ENCODE assay signal across 8 cellular contexts in the genomic region with DNA sequence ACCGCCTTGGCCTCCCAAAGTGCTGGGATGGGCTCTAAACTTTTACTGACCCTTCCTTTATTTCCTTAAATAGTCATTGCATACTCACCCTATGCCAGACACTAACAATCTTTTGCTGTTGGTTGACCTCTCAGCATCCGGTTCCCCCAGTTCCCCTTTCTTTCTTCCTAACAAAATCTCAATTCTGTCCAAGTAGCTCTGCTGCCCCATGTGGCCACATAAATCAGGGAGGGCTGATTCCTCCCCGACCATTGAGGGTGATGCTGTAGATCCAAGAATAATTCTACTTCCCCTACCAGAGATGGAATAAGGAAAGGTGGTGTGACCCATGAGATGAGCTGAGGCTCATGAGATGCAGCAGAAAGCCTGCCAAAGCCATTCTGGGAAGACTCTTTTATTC.
DNase-seq lines count a peak whose midpoint lies in the region; ATAC-seq and TF ChIP-seq lines count a peak whose summit lies in the region.

No MANE protein-coding gene starts in this region.

- no peaks in the 10 kb centered on the region for H3F3A ChIP-seq in PC-3 (ENCODE audit: low read length, unreplicated experiment)

- TF ChIP-seq EP300 in esophagus muscularis mucosa (IDR thresholded peaks at IDR 0.05): no peak

- WGBS in esophagus muscularis mucosa: 82% methylated on average over 3 of the region's 3 CpGs

- DNase-seq in BE2C: no peak
- DNase-seq in HCT116 (ENCODE audit: low read depth, low spot score): no peak
- peak; percentile 13 for DNase-seq in PC-3
- peak; percentile 70 for DNase-seq in esophagus muscularis mucosa (ENCODE audit: extremely low spot score)
- no peak for DNase-seq in NCI-H82 treated with DMSO at 0.1 percent for 48 hours (lab: John Stamatoyannopoulos, UW; ENCODE audit: unreplicated experiment)
- no peak for DNase-seq in SJCRH30

- intact Hi-C loops in HCT116 (cut with micrococcal nuclease) (no loop called here), PC-3 (cut with micrococcal nuclease) (no loop called here), esophagus muscularis mucosa (cut with DNase I) (no loop called here)

- H3K4me2 ChIP-seq in HCT116 (ENCODE audit: low read length): no peak overlapping the region
- no peak overlapping the region for H3K4me2 ChIP-seq in PC-3 (ENCODE audit: low read length)

- H4K20me1 ChIP-seq in HCT116 (ENCODE audit: insufficient read depth): no peaks in the 10 kb centered on the region
- no peaks in the 10 kb centered on the region for H4K20me1 ChIP-seq in PC-3 (ENCODE audit: low read length)

- ATAC-seq in HCT116 (peak; percentile 65; the same call in 1 of the 2 replicates), PC-3 (no peak), HG02798 (IDR thresholded peaks at IDR 0.05; ENCODE audit: poor library complexity, unreplicated experiment) (no peak), GM21619 (IDR thresholded peaks at IDR 0.05; ENCODE audit: unreplicated experiment) (no peak)

- BruUV-seq in HCT116 (replicated peaks; lab: Mats Ljungman, UMichigan): no TSS peak
- BruUV-seq in PC-3 (replicated peaks; lab: Mats Ljungman, UMichigan): no TSS peak

- RAD21 ChIA-PET in HCT116 (lab: Charles Lee; ENCODE audit: low non-redundant PET in 1 of 2, low total read pairs in 2 of 2, uncharacterized antibody in 2 of 2, unreplicated experiment in 2 of 2): no interaction called here

- H3K4me3 ChIP-seq in BE2C (ENCODE audit: low read depth, low read length): no peak overlapping the region
- no peak overlapping the region for H3K4me3 ChIP-seq in HCT116 (replicated peaks in 1 of 2; ENCODE audit: low read depth in 1 of 2, low read length in 2 of 2)
- no peak overlapping the region for H3K4me3 ChIP-seq in PC-3 (ENCODE audit: low read length)
- H3K4me3 ChIP-seq in esophagus muscularis mucosa: no peak overlapping the region
- no peak overlapping the region for H3K4me3 ChIP-seq in SJCRH30

- no peak overlapping the region for H3K27ac ChIP-seq in HCT116 (ENCODE audit: low read depth, low read length)
- no peak overlapping the region for H3K27ac ChIP-seq in PC-3 (ENCODE audit: low read length)
- H3K27ac ChIP-seq in esophagus muscularis mucosa (replicated peaks in 1 of 4): no peak overlapping the region
- H3K27ac ChIP-seq in SJCRH30: no peak overlapping the region

- TF ChIP-seq RAD21 in HCT116 (IDR thresholded peaks at IDR 0.05; ENCODE audit: low read depth): peak; percentile 38; the same call in 1 of the 2 replicates

- H2AFZ ChIP-seq in HCT116 (ENCODE audit: low read depth, low read length, poor library complexity, severe bottlenecking) (no peak overlapping the region), PC-3 (ENCODE audit: low read length) (no peak overlapping the region)

- H3K27me3 ChIP-seq in BE2C: no peaks in the 10 kb centered on the region
- H3K27me3 ChIP-seq in HCT116 (ENCODE audit: insufficient read depth, low read length): peaks cover 9% of the 10 kb centered on the region; the same call in 1 of the 2 replicates
- H3K27me3 ChIP-seq in PC-3 (ENCODE audit: low read length): peaks cover 6% of the 10 kb centered on the region; the same call in 1 of the 2 replicates
- H3K27me3 ChIP-seq in esophagus muscularis mucosa: no peaks in the 10 kb centered on the region
- no peaks in the 10 kb centered on the region for H3K27me3 ChIP-seq in SJCRH30

- TF ChIP-seq POLR2A in HCT116 (IDR thresholded peaks at IDR 0.05; ENCODE audit: borderline replicate concordance, extremely low read depth, insufficient read depth, insufficient read length) (no peak), esophagus muscularis mucosa (IDR thresholded peaks at IDR 0.05; ENCODE audit: low read depth) (no peak)

- H3K9me3 ChIP-seq in BE2C: no peaks in the 10 kb centered on the region
- H3K9me3 ChIP-seq in HCT116 (ENCODE audit: control insufficient read depth in 1 of 2, insufficient read depth in 1 of 2, low read depth in 1 of 2, low read length in 2 of 2): no peaks in the 10 kb centered on the region
- no peaks in the 10 kb centered on the region for H3K9me3 ChIP-seq in PC-3 (ENCODE audit: low read length)
- no peaks in the 10 kb centered on the region for H3K9me3 ChIP-seq in esophagus muscularis mucosa
- no peaks in the 10 kb centered on the region for H3K9me3 ChIP-seq in SJCRH30 (replicated peaks)

- H3K9ac ChIP-seq in HCT116 (ENCODE audit: low read length) (no peak overlapping the region), PC-3 (ENCODE audit: low read length) (no peak overlapping the region)

- H3K9me2 ChIP-seq in HCT116 (ENCODE audit: insufficient read depth) (no peaks in the 10 kb centered on the region), PC-3 (replicated peaks; ENCODE audit: low read length) (no peaks in the 10 kb centered on the region)

- H3K36me3 ChIP-seq in BE2C: no peaks in the 10 kb centered on the region
- no peaks in the 10 kb centered on the region for H3K36me3 ChIP-seq in HCT116 (ENCODE audit: control insufficient read depth in 1 of 2, insufficient read depth in 2 of 2, low read length in 2 of 2)
- H3K36me3 ChIP-seq in PC-3 (ENCODE audit: low read depth, low read length): no peaks in the 10 kb centered on the region
- H3K36me3 ChIP-seq in esophagus muscularis mucosa: no peaks in the 10 kb centered on the region
- no peaks in the 10 kb centered on the region for H3K36me3 ChIP-seq in SJCRH30

- H3K79me2 ChIP-seq in HCT116 (ENCODE audit: insufficient read depth, low read length) (no peaks in the 10 kb centered on the region), PC-3 (ENCODE audit: low read length) (no peaks in the 10 kb centered on the region)

- CTCF ChIA-PET in HCT116 (lab: Charles Lee) (interaction anchor here (0.8 to 3.2 kb wide), 5 partner anchors 10 to 82 kb away, joined by 3 to 12 read pairs (median 6); no protein-coding TSS in a partner anchor), PC-3 (lab: Charles Lee) (no interaction called here)

- POLR2A ChIA-PET in HCT116 (lab: Charles Lee): no interaction called here
- POLR2A ChIA-PET in PC-3 (lab: Charles Lee; ENCODE audit: unreplicated experiment): no interaction called here

- H3K4me1 ChIP-seq in BE2C (peaks cover 8% of the 10 kb centered on the region), HCT116 (ENCODE audit: control insufficient read depth in 1 of 2, insufficient read depth in 2 of 2, low read length in 2 of 2) (peaks cover 4 to 8% of the 10 kb centered on the region in 2 experiments; a peak in 3 of 4 replicates), PC-3 (ENCODE audit: insufficient read depth, low read length) (peaks cover 8% of the 10 kb centered on the region; the same call in 1 of the 2 replicates), esophagus muscularis mucosa (peaks cover 0 to 27% (median 19%) of the 10 kb centered on the region in 4 donors), SJCRH30 (no peaks in the 10 kb centered on the region)

- TF ChIP-seq CTCF in BE2C (IDR thresholded peaks at IDR 0.05; ENCODE audit: low read depth, low read length) (peak; percentile 49), HCT116 (IDR thresholded peaks at IDR 0.05 in 2 of 3, conservative IDR thresholded peaks at IDR 0.05 in 1 of 3; ENCODE audit: borderline replicate concordance in 1 of 3, insufficient read depth in 1 of 3, low read depth in 2 of 3, low read length in 2 of 3) (peak; percentile 7 to 59 (median 58); a peak in 4 of 6 replicates), PC-3 (conservative IDR thresholded peaks at IDR 0.05; ENCODE audit: low read depth, low read length) (peak; percentile 48; the same call in 1 of the 2 replicates), esophagus muscularis mucosa (IDR thresholded peaks at IDR 0.05) (no peak)

TF ChIP-seq in HCT116, 20 proteins besides CTCF, POLR2A, EP300 and RAD21 (continues in another document):
- TF ChIP-seq EZH2 (IDR thresholded peaks at IDR 0.05) (no peak), EZH2phosphoT487 (IDR thresholded peaks at IDR 0.05; ENCODE audit: borderline replicate concordance) (no peak), SRF (IDR thresholded peaks at IDR 0.05; ENCODE audit: low read depth) (no peak), FOSL1 (IDR thresholded peaks at IDR 0.05; ENCODE audit: low read depth) (no peak), ZNF274 (IDR thresholded peaks at IDR 0.05; ENCODE audit: low read depth, low read length) (no peak), ATF3 (IDR thresholded peaks at IDR 0.05) (no peak), JUND (IDR thresholded peaks at IDR 0.05) (no peak), POLR2AphosphoS5 (IDR thresholded peaks at IDR 0.05; ENCODE audit: low read depth, low read length) (no peak)
- TF ChIP-seq, protein P1, sequence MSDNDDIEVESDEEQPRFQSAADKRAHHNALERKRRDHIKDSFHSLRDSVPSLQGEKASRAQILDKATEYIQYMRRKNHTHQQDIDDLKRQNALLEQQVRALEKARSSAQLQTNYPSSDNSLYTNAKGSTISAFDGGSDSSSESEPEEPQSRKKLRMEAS (IDR thresholded peaks at IDR 0.05): no peak
- TF ChIP-seq, protein P2, sequence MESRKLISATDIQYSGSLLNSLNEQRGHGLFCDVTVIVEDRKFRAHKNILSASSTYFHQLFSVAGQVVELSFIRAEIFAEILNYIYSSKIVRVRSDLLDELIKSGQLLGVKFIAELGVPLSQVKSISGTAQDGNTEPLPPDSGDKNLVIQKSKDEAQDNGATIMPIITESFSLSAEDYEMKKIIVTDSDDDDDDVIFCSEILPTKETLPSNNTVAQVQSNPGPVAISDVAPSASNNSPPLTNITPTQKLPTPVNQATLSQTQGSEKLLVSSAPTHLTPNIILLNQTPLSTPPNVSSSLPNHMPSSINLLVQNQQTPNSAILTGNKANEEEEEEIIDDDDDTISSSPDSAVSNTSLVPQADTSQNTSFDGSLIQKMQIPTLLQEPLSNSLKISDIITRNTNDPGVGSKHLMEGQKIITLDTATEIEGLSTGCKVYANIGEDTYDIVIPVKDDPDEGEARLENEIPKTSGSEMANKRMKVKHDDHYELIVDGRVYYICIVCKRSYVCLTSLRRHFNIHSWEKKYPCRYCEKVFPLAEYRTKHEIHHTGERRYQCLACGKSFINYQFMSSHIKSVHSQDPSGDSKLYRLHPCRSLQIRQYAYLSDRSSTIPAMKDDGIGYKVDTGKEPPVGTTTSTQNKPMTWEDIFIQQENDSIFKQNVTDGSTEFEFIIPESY (IDR thresholded peaks at IDR 0.05; ENCODE audit: extremely low read depth, insufficient replicate concordance, low read length): no peak

Comparison
In these comparisons a context has a peak if more than half of its experiments do, and no peak if none do; other contexts are left out.
1. DNase-seq: peak in PC-3 (single experiment) and esophagus muscularis mucosa (single experiment); none in BE2C (single experiment), HCT116 (single experiment), NCI-H82 treated with DMSO at 0.1 percent for 48 hours (single experiment) and SJCRH30 (0 of 2).
2. CTCF ChIP-seq: peak in BE2C (single experiment), HCT116 (3 of 3) and PC-3 (single experiment); none in esophagus muscularis mucosa (0 of 3).